ENCODE assay signal across 22 cellular contexts in the genomic region with DNA sequence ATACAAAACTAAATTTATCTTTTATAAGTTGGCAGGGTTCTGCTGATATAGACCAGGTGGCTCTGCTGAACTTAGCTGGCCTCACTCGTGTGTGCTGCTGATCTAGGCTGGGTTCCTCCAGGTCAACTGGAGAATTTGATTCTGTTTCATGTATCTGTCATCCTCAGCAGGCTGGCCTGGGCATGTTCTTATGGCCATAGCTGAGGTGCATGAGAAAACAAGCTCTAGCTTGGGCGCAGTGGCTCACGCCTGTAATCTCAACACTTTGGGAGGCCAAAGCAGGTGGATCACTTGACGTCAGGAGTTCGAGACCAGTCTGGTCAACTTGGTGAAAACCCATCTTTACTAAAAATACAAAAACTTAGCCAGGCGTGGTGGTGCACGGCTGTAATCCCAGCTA. TPM values are rescaled to one million over a fixed set of nuclear protein-coding genes. Genes with fewer than 3 reads are reported as not detected.
DNase-seq lines count a peak whose midpoint lies in the region; TF ChIP-seq lines count a peak whose summit lies in the region.
"Had no signal": no experiment of that assay in that cellular context is flagged by ENCODE, and none has a peak within 500 bp of the region (broad histone marks: within the 10 kb centered on the region; RNA-seq: fewer than 3 reads in every experiment).

No MANE protein-coding gene starts in this region.

- H3K4me1 ChIP-seq in BE2C (no peaks in the 10 kb centered on the region), esophagus muscularis mucosa (no peaks in the 10 kb centered on the region), trophoblast cell (ENCODE audit: control insufficient read depth in 1 of 2, insufficient read depth in 2 of 2, low read length in 2 of 2) (peaks cover 4 to 7% of the 10 kb centered on the region in 2 experiments)

- TF ChIP-seq CTCF in BE2C (IDR thresholded peaks at IDR 0.05; ENCODE audit: low read depth, low read length) (no peak), esophagus muscularis mucosa (IDR thresholded peaks at IDR 0.05) (no peak), coronary artery (IDR thresholded peaks at IDR 0.05) (no peak)

- H2BK5ac ChIP-seq in trophoblast cell (ENCODE audit: low read depth, low read length, poor library complexity): peak overlapping the region; percentile 71

- H3K36me3 ChIP-seq in BE2C (no peaks in the 10 kb centered on the region), esophagus muscularis mucosa (no peaks in the 10 kb centered on the region), trophoblast cell (ENCODE audit: control insufficient read depth in 1 of 2, insufficient read depth in 2 of 2, low read length in 2 of 2) (no peaks in the 10 kb centered on the region)

- H3K27ac ChIP-seq in esophagus muscularis mucosa (replicated peaks in 1 of 4): no peak overlapping the region
- no peak overlapping the region for H3K27ac ChIP-seq in trophoblast cell (ENCODE audit: low read depth, low read length)
- H3K27ac ChIP-seq in coronary artery: no peak overlapping the region

- H3K27me3 ChIP-seq in BE2C (no peaks in the 10 kb centered on the region), esophagus muscularis mucosa (no peaks in the 10 kb centered on the region), trophoblast cell (ENCODE audit: insufficient read depth, low read length) (no peaks in the 10 kb centered on the region)

- H3K9me3 ChIP-seq in BE2C: no peaks in the 10 kb centered on the region
- H3K9me3 ChIP-seq in esophagus muscularis mucosa: no peaks in the 10 kb centered on the region
- no peaks in the 10 kb centered on the region for H3K9me3 ChIP-seq in trophoblast cell (ENCODE audit: insufficient read depth, low read depth, low read length)

- peak overlapping the region; percentile 36 for H4K12ac ChIP-seq in trophoblast cell (ENCODE audit: low read depth, low read length)

- no peaks in the 10 kb centered on the region for H3K79me2 ChIP-seq in trophoblast cell (ENCODE audit: control insufficient read depth, insufficient read depth, low read length, poor library complexity)

- intact Hi-C loops in esophagus muscularis mucosa (cut with DNase I): no loop called here

- H2AK5ac ChIP-seq in trophoblast cell (ENCODE audit: low read length): peak overlapping the region; percentile 47

- no peak overlapping the region for H3K4me3 ChIP-seq in BE2C (ENCODE audit: low read depth, low read length)
- no peak overlapping the region for H3K4me3 ChIP-seq in esophagus muscularis mucosa
- H3K4me3 ChIP-seq in trophoblast cell (ENCODE audit: low read depth, low read length): no peak overlapping the region
- no peak overlapping the region for H3K4me3 ChIP-seq in coronary artery

- no peak overlapping the region for H3K4me2 ChIP-seq in trophoblast cell (ENCODE audit: low read length)

- H2AFZ ChIP-seq in trophoblast cell (ENCODE audit: insufficient read depth, low read length, poor library complexity): no peak overlapping the region

- no peak for TF ChIP-seq EP300 in esophagus muscularis mucosa (IDR thresholded peaks at IDR 0.05)

- peaks cover 5% of the 10 kb centered on the region for H3K79me1 ChIP-seq in trophoblast cell (ENCODE audit: low read length)

- H2BK120ac ChIP-seq in trophoblast cell (ENCODE audit: insufficient read depth, low read length, poor library complexity): peak overlapping the region; percentile 81

- H3K23ac ChIP-seq in trophoblast cell (ENCODE audit: low read length): no peak overlapping the region

- no peak for TF ChIP-seq POLR2A in esophagus muscularis mucosa (IDR thresholded peaks at IDR 0.05; ENCODE audit: low read depth)

- H2BK12ac ChIP-seq in trophoblast cell (ENCODE audit: low read length): peak overlapping the region; percentile 43

- peak overlapping the region; percentile 88 for H4K91ac ChIP-seq in trophoblast cell (ENCODE audit: low read depth, low read length)

- DNase-seq in BE2C: peak; percentile 14
- peak; percentile 26 for DNase-seq in amniotic epithelial cell (ENCODE audit: low read depth)
- peak; percentile 72 for DNase-seq in esophagus muscularis mucosa (ENCODE audit: extremely low spot score)
- no peak for DNase-seq in trophoblast cell
- DNase-seq in NAMALWA (ENCODE audit: low spot score): no peak
- no peak for DNase-seq in coronary artery (ENCODE audit: low spot score)
- no peak for DNase-seq in COR-L47 (lab: John Stamatoyannopoulos, UW)
- DNase-seq in iPS-NIHi7 (ENCODE audit: extremely low spot score): no peak
- DNase-seq: 8988T; C1 segment of cervical spinal cord; Calu3; CD8-positive, alpha-beta T cell; DMS153; GOT3; KG1; NCI-H1105; NCI-H2029 treated with DMSO at 0.1 percent for 48 hours; NCI-H226; NCI-H510A treated with DMSO at 0.1 percent for 48 hours; NCI-H748 treated with DMSO at 0.1 percent for 48 hours; NK-92 treated with Interleukin-12 subunit alpha and Interleukin-12 subunit beta, amount 100 ng/mL, for 24 hours; SIG-M5 had no signal

- H3K9ac ChIP-seq in trophoblast cell (ENCODE audit: low read length): no peak overlapping the region

- peak overlapping the region; percentile 61 for H3K18ac ChIP-seq in trophoblast cell (ENCODE audit: low read length)

- peak overlapping the region; percentile 39 for H3K14ac ChIP-seq in trophoblast cell (ENCODE audit: low read length)

- H3K4ac ChIP-seq in trophoblast cell (ENCODE audit: low read depth, low read length): peak overlapping the region; percentile 10

- WGBS in esophagus muscularis mucosa: 75% methylated on average over 7 of the region's 7 CpGs
- no CpG with 5 or more reads among the region's 7 CpGs for WGBS in trophoblast cell (ENCODE audit: extremely low coverage, insufficient coverage, insufficient read length)

- no peak overlapping the region for H4K8ac ChIP-seq in trophoblast cell (ENCODE audit: low read depth, low read length)

RNA-seq across cellular contexts. Expression of a gene that starts 24.3 kb away (rescaled TPM):
- polyA plus RNA-seq in BE2C (2012; ENCODE audit: insufficient read depth, insufficient read length, low read depth): not detected
- total RNA-seq in esophagus muscularis mucosa: not detected
- polyA plus RNA-seq in trophoblast cell (2013): not detected in 2 replicates

Comparison
In these comparisons a context has a peak if more than half of its experiments do, and no peak if none do; other contexts are left out.
1. DNase-seq: peak in BE2C (single experiment), amniotic epithelial cell (single experiment) and esophagus muscularis mucosa (single experiment); none in trophoblast cell (0 of 2), NAMALWA (single experiment), coronary artery (single experiment), COR-L47 (single experiment) and iPS-NIHi7 (single experiment).